In the genomic region with DNA sequence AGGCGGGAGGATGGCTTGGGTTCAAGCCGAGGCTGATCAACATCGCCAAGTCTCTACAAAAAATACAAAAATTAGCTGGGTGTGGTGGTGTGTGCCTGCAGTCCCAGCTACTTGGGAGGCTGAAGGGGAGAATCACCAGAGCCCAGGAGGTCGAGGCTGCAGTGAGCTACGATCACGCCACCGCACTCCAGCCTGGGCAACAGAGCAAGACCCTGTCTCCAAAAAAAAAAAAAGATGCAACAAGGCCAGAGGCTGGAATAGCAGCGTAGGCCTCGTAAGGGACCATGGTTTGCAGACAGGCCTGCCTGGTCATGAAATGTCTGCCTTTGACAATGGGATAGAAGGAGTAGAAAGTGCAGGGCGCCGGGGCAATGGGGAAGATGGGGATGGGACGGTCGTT, we compare ENCODE assay signal across 16 cellular contexts. TPM values are rescaled to one million over a fixed set of nuclear protein-coding genes. Genes with fewer than 3 reads are reported as not detected.
DNase-seq lines count a peak whose midpoint lies in the region; ATAC-seq and TF ChIP-seq lines count a peak whose summit lies in the region.
"Had no signal": no experiment of that assay in that cellular context is flagged by ENCODE, and none has a peak within 500 bp of the region (broad histone marks: within the 10 kb centered on the region; RNA-seq: fewer than 3 reads in every experiment).

No MANE protein-coding gene starts in this region.

- no peaks in the 10 kb centered on the region for H3K9me3 Mint-ChIP-seq in nephron
- peaks cover 10% of the 10 kb centered on the region for H3K9me3 Mint-ChIP-seq in glutamatergic neuron (ENCODE audit: unreplicated experiment)
- H3K9me3 Mint-ChIP-seq: CD4-positive, CD25-positive, alpha-beta regulatory T cell had no signal

- ATAC-seq in body of pancreas (no peak), upper lobe of left lung (ENCODE audit: low FRiP score in 2 of 2) (no peak), HG02642 (IDR thresholded peaks at IDR 0.05; ENCODE audit: poor library complexity, unreplicated experiment) (no peak), HG03378 (IDR thresholded peaks at IDR 0.05; ENCODE audit: unreplicated experiment) (no peak)
- ATAC-seq: HCT116 had no signal

- H3K36me3 ChIP-seq in BLaER1 = no peaks in the 10 kb centered on the region
- H3K36me3 ChIP-seq in body of pancreas (replicated peaks in 1 of 2; ENCODE audit: insufficient read depth in 1 of 2, low read depth in 2 of 2) = no peaks in the 10 kb centered on the region
- no peaks in the 10 kb centered on the region for H3K36me3 ChIP-seq in upper lobe of left lung
- H3K36me3 ChIP-seq: BLaER1 treated with 17β-estradiol and CSF1 and Interleukin-3, amounts not matched to agents 10 nM and 100 nM had no signal

- H4K20me1 ChIP-seq in BLaER1 = peaks cover 21% of the 10 kb centered on the region

- H3K27me3 Mint-ChIP-seq in nephron (ENCODE audit: low read depth) (peaks cover 17% of the 10 kb centered on the region), glutamatergic neuron (ENCODE audit: unreplicated experiment) (peaks cover 5% of the 10 kb centered on the region)

- H3K9ac ChIP-seq in BLaER1 = peak overlapping the region; percentile 28; the same call in 1 of the 2 replicates
- H3K9ac ChIP-seq: BLaER1 treated with 17β-estradiol and CSF1 and Interleukin-3, amounts not matched to agents 10 nM and 100 nM had no signal

- H3K4me1 Mint-ChIP-seq in nephron (peaks cover 10% of the 10 kb centered on the region), glutamatergic neuron (ENCODE audit: low read depth, unreplicated experiment) (peaks cover 27% of the 10 kb centered on the region)

- H3K4me1 ChIP-seq in BLaER1 (peaks cover 80% of the 10 kb centered on the region), body of pancreas (peaks cover 12% of the 10 kb centered on the region), upper lobe of left lung (peaks cover 0 to 13% (median 2%) of the 10 kb centered on the region in 4 donors)
- H3K4me1 ChIP-seq: A549 had no signal

- no peak overlapping the region for H3K4me3 ChIP-seq in BLaER1
- H3K4me3 ChIP-seq in body of pancreas = no peak overlapping the region
- no peak overlapping the region for H3K4me3 ChIP-seq in upper lobe of left lung
- H3K4me3 ChIP-seq: A549; BLaER1 treated with 17β-estradiol and CSF1 and Interleukin-3, amounts not matched to agents 10 nM and 100 nM had no signal

- peak overlapping the region; percentile 86 to 94 (median 87) for H3K27ac Mint-ChIP-seq in nephron
- no peak overlapping the region for H3K27ac Mint-ChIP-seq in glutamatergic neuron (ENCODE audit: unreplicated experiment)

- intact Hi-C loops in body of pancreas (cut with DNase I) = no loop called here

- DNase-seq in body of pancreas = no peak
- DNase-seq in upper lobe of left lung = peak; percentile 16 to 20
- DNase-seq in glutamatergic neuron = no peak
- DNase-seq in NCI-H524 (lab: John Stamatoyannopoulos, UW) = no peak
- DNase-seq: AML-193; CD4-positive, CD25-positive, alpha-beta regulatory T cell; DMS53; GF-D8 had no signal

- no peak overlapping the region for H3K4me3 Mint-ChIP-seq in nephron
- H3K4me3 Mint-ChIP-seq in glutamatergic neuron (ENCODE audit: unreplicated experiment) = no peak overlapping the region
- H3K4me3 Mint-ChIP-seq: CD4-positive, CD25-positive, alpha-beta regulatory T cell had no signal

- TF ChIP-seq EP300 in upper lobe of left lung (IDR thresholded peaks at IDR 0.05) = no peak

- peak overlapping the region; percentile 38 for H3K4me2 ChIP-seq in BLaER1
- H3K4me2 ChIP-seq: A549 had no signal

- H3K36me3 Mint-ChIP-seq in nephron (ENCODE audit: low read depth) (no peaks in the 10 kb centered on the region), glutamatergic neuron (ENCODE audit: unreplicated experiment) (no peaks in the 10 kb centered on the region)
- H3K36me3 Mint-ChIP-seq: CD4-positive, CD25-positive, alpha-beta regulatory T cell had no signal

- no peak overlapping the region; the same call in 1 of the 2 replicates for H3K27ac ChIP-seq in BLaER1
- H3K27ac ChIP-seq in body of pancreas = peak overlapping the region in 3 of 4 donors; percentile 48 to 72 (median 53)
- peak overlapping the region in 3 of 4 donors; percentile 11 to 67 (median 44) for H3K27ac ChIP-seq in upper lobe of left lung
- H3K27ac ChIP-seq: A549; BLaER1 treated with 17β-estradiol and CSF1 and Interleukin-3, amounts not matched to agents 10 nM and 100 nM had no signal

- no peak for TF ChIP-seq CTCF in body of pancreas (IDR thresholded peaks at IDR 0.05)
- TF ChIP-seq CTCF in nephron (IDR thresholded peaks at IDR 0.05; ENCODE audit: unreplicated experiment in 3 of 3) = no peak
- TF ChIP-seq CTCF in upper lobe of left lung (IDR thresholded peaks at IDR 0.05) = no peak
- TF ChIP-seq CTCF in glutamatergic neuron (IDR thresholded peaks at IDR 0.05; ENCODE audit: partially characterized antibody, unreplicated experiment) = no peak

- H3K27me3 ChIP-seq in BLaER1 = no peaks in the 10 kb centered on the region
- H3K27me3 ChIP-seq in body of pancreas = no peaks in the 10 kb centered on the region
- no peaks in the 10 kb centered on the region for H3K27me3 ChIP-seq in upper lobe of left lung

- TF ChIP-seq POLR2A in body of pancreas (IDR thresholded peaks at IDR 0.05) (no peak), upper lobe of left lung (IDR thresholded peaks at IDR 0.05) (no peak)

- H3K9me3 ChIP-seq in BLaER1 (no peaks in the 10 kb centered on the region), body of pancreas (no peaks in the 10 kb centered on the region), upper lobe of left lung (no peaks in the 10 kb centered on the region)
- H3K9me3 ChIP-seq: A549; BLaER1 treated with 17β-estradiol and CSF1 and Interleukin-3, amounts not matched to agents 10 nM and 100 nM had no signal

- WGBS in body of pancreas, 2 donors = 89 to 90% methylated on average over 10 to 13 of the region's 13 CpGs
- 85 to 90% methylated on average over 13 of the region's 13 CpGs for WGBS in upper lobe of left lung, 2 donors

RNA-seq across cellular contexts. Expression of a gene that starts 20.0 kb away (rescaled TPM):
- total RNA-seq in body of pancreas (under 1 TPM in 1 of 2 donors, not detected in 1; under 0.01 TPM), upper lobe of left lung (1 to 10 TPM in 1 of 6 donors, under 1 TPM in 5; 0.10 to 2.1 (median 0.39) TPM), glutamatergic neuron (ENCODE audit: unreplicated experiment) (1.2 TPM)
- total RNA-seq: CD4-positive, CD25-positive, alpha-beta regulatory T cell; HT-29 had no signal

RNA-seq across cellular contexts. Expression of a gene that starts 41.7 kb away (rescaled TPM):
- total RNA-seq in body of pancreas (10 to 100 TPM in 1 of 2 donors, 1 to 10 TPM in 1; 2.1 to 29.0 TPM), upper lobe of left lung (10 to 100 TPM in 5 of 6 donors, 1 to 10 TPM in 1; 7.9 to 42.8 (median 13.0) TPM), glutamatergic neuron (ENCODE audit: unreplicated experiment) (31.3 TPM)
- total RNA-seq: CD4-positive, CD25-positive, alpha-beta regulatory T cell; HT-29 had no signal

Comparison
In these comparisons a context has a peak if more than half of its experiments do, and no peak if none do; other contexts are left out.
1. DNase-seq: peak in upper lobe of left lung (2 of 2); none in body of pancreas (0 of 4), glutamatergic neuron (single experiment) and NCI-H524 (0 of 2).